19 cellular contexts compared by ENCODE assay signal in the genomic region with DNA sequence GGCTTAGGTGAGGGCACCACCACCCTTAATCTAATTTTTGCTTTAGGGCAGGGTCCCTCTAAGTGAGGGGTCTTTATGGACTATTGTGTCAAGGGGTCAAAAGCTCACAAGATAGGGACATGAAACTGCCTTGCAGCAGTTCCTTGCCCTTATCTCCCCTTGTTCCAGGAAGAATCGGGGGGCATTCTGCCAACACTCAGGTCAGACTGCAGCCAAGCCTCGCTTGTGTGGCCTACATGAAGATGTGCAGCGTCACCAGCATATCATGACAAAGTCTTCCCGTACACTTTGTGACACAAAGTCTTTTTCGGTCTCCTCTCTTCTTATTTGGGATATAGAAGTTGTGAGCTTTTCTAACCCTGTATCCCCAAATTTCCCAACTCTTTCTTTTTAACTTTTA.
"Had no signal": no experiment of that assay in that cellular context is flagged by ENCODE, and none has a peak within 500 bp of the region (broad histone marks: within the 10 kb centered on the region; RNA-seq: fewer than 3 reads in every experiment).

No MANE protein-coding gene starts in this region.

- H3K36me3 ChIP-seq: esophagus squamous epithelium, gastroesophageal sphincter, neutrophil, sigmoid colon, thyroid gland had no signal

- H3K4me3 ChIP-seq: esophagus squamous epithelium, gastroesophageal sphincter, psoas muscle, sigmoid colon, skin epidermis, thyroid gland had no signal

- H3K4me1 ChIP-seq: esophagus squamous epithelium, gastroesophageal sphincter, psoas muscle, sigmoid colon, thyroid gland had no signal

- ATAC-seq: effector memory CD8-positive, alpha-beta T cell; gastroesophageal sphincter; naive thymus-derived CD8-positive, alpha-beta T cell; stimulated activated naive B cell treated with anti-CD40 and anti-IgM and Interleukin-4, amounts not matched to agents 10 μg/mL and 1 μg/mL and 100 μg/mL, for 72 hours; stimulated activated naive CD8-positive, alpha-beta T cell treated with anti-CD3 and anti-CD28 coated beads, Interleukin-15, amount 100 ng/mL, for 72 hours had no signal

- DNase-seq: effector memory CD8-positive, alpha-beta T cell; esophagus squamous epithelium; foreskin fibroblast; glutamatergic neuron; immature natural killer cell; mammary epithelial cell; naive thymus-derived CD8-positive, alpha-beta T cell; psoas muscle; retina; sigmoid colon; stimulated activated CD4-positive, alpha-beta T cell treated with anti-CD3 and anti-CD28 coated beads, Interleukin-2, amount 100 ng/mL, for 24 hours; stimulated activated CD4-positive, alpha-beta T cell treated with anti-CD3 and anti-CD28 coated beads, Interleukin-4, amount 100 ng/mL, for 4 hours; stimulated activated naive B cell treated with anti-CD40 and anti-IgM and Interleukin-4, amounts not matched to agents 10 μg/mL and 1 μg/mL and 100 μg/mL, for 72 hours; stimulated activated naive CD8-positive, alpha-beta T cell treated with anti-CD3 and anti-CD28 coated beads, Interleukin-15, amount 100 ng/mL, for 72 hours; thyroid gland had no signal

- H3K9me3 ChIP-seq: esophagus squamous epithelium, gastroesophageal sphincter, neutrophil, psoas muscle, sigmoid colon, thyroid gland had no signal

- H3K27ac ChIP-seq: epithelial cell of prostate, esophagus squamous epithelium, gastroesophageal sphincter, neutrophil, psoas muscle, sigmoid colon, skin epidermis, thyroid gland had no signal

- H3K27me3 ChIP-seq: esophagus squamous epithelium, gastroesophageal sphincter, neutrophil, sigmoid colon, thyroid gland had no signal
